Comparison of ENCODE assay signal across 21 cellular contexts in genomic region chr6:142863981-142864380, GRCh38.
"Had no signal": no experiment of that assay in that cellular context is flagged by ENCODE, and none has a peak within 500 bp of the region (broad histone marks: within the 10 kb centered on the region; RNA-seq: fewer than 3 reads in every experiment).

No MANE protein-coding gene starts in this region.

- H3K4me3 ChIP-seq: body of pancreas, coronary artery, heart right ventricle, lower lobe of right lung, right lobe of liver, spleen, stomach, thyroid gland had no signal

- H3K9me3 Mint-ChIP-seq: activated CD4-positive, alpha-beta memory T cell treated with anti-CD3 and anti-CD28 coated beads, Interleukin-2, amount 10 ng/mL, durations not matched to agents 7 days and 5 days; activated naive CD4-positive, alpha-beta T cell treated with anti-CD3 and anti-CD28 coated beads, Interleukin-2, amount 10 ng/mL, durations not matched to agents 7 days and 5 days; activated T-helper 1 cell treated with anti-CD3 and anti-CD28 coated beads, Interleukin-12 subunit alpha, Interleukin-12 subunit beta, Interleukin-2, Interleukin-4 antibody, amounts not matched to agents 30 ng/mL and 10 ng/mL and 1 ng/mL, durations not matched to agents 14 hours and 24 hours and 36 hours; natural killer cell had no signal

- H3K27ac ChIP-seq: body of pancreas, coronary artery, heart right ventricle, lower lobe of right lung, right lobe of liver, spleen, stomach, thyroid gland had no signal

- H3K27me3 Mint-ChIP-seq: activated CD4-positive, alpha-beta memory T cell treated with anti-CD3 and anti-CD28 coated beads, Interleukin-2, amount 10 ng/mL, durations not matched to agents 7 days and 5 days; activated naive CD4-positive, alpha-beta T cell treated with anti-CD3 and anti-CD28 coated beads, Interleukin-2, amount 10 ng/mL, durations not matched to agents 7 days and 5 days; progenitor cell of endocrine pancreas had no signal

- H3K36me3 Mint-ChIP-seq: natural killer cell had no signal

- H3K27ac Mint-ChIP-seq: activated CD4-positive, alpha-beta memory T cell treated with anti-CD3 and anti-CD28 coated beads, Interleukin-2, amount 10 ng/mL, durations not matched to agents 7 days and 5 days; activated T-helper 1 cell treated with anti-CD3 and anti-CD28 coated beads, Interleukin-12 subunit alpha, Interleukin-12 subunit beta, Interleukin-2, Interleukin-4 antibody, amounts not matched to agents 30 ng/mL and 10 ng/mL and 1 ng/mL, durations not matched to agents 14 hours and 24 hours and 36 hours; natural killer cell; progenitor cell of endocrine pancreas had no signal

- H3K4me3 Mint-ChIP-seq: activated CD4-positive, alpha-beta memory T cell treated with anti-CD3 and anti-CD28 coated beads, Interleukin-2, amount 10 ng/mL, durations not matched to agents 7 days and 5 days; activated naive CD4-positive, alpha-beta T cell treated with anti-CD3 and anti-CD28 coated beads, Interleukin-2, amount 10 ng/mL, durations not matched to agents 7 days and 5 days; activated T-helper 1 cell treated with anti-CD3 and anti-CD28 coated beads, Interleukin-12 subunit alpha, Interleukin-12 subunit beta, Interleukin-2, Interleukin-4 antibody, amounts not matched to agents 30 ng/mL and 10 ng/mL and 1 ng/mL, durations not matched to agents 14 hours and 24 hours and 36 hours; natural killer cell had no signal

- H3K27me3 ChIP-seq: body of pancreas, heart right ventricle, right lobe of liver, spleen, stomach, thyroid gland had no signal

- FAIRE-seq: urothelium cell line had no signal

- DNase-seq: activated CD4-positive, alpha-beta memory T cell treated with anti-CD3 and anti-CD28 coated beads, Interleukin-2, amount 10 ng/mL, durations not matched to agents 7 days and 5 days; activated CD4-positive, alpha-beta T cell treated with anti-CD3 and anti-CD28 coated beads for 1 hour; activated naive CD4-positive, alpha-beta T cell treated with anti-CD3 and anti-CD28 coated beads, Interleukin-2, amount 10 ng/mL, durations not matched to agents 7 days and 5 days; amniotic stem cell; body of pancreas; central memory CD4-positive, alpha-beta T cell; effector CD4-positive, alpha-beta T cell; heart right ventricle; kidney glomerular epithelial cell; lower lobe of right lung; natural killer cell; occipital lobe; right lobe of liver; spleen; stimulated activated CD4-positive, alpha-beta T cell treated with anti-CD3 and anti-CD28 coated beads, Interleukin-2, amount 100 ng/mL, for 24 hours; stomach; thyroid gland had no signal

- H3K9me3 ChIP-seq: body of pancreas, heart right ventricle, lower lobe of right lung, right lobe of liver, spleen, stomach, thyroid gland had no signal

- H3K36me3 ChIP-seq: lower lobe of right lung, right lobe of liver, spleen, stomach, thyroid gland had no signal

- ATAC-seq: body of pancreas, heart right ventricle, lower lobe of right lung, natural killer cell, right lobe of liver had no signal
